In the genomic region with DNA sequence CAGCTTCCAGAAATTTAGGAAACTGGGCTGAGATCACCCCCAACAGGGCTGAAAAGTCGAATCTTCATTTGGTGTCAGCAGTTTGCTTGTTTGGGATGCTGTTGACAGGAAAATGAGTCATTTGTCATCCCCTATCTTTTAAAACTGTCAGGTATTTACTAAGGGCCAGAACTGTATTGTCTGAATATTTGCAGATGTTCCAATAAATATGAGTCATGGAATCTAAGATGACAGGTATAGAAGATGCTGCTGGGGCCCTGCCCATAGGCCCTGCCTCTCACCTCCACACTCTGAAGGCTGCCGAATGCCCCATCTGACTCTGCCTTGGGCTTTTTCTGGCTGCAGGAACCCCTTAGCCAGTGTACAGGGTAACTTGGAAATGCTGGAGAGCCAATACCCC, we compare ENCODE assay signal across 18 cellular contexts. TPM values are rescaled to one million over a fixed set of nuclear protein-coding genes. Genes with fewer than 3 reads are reported as not detected.
DNase-seq lines count a peak whose midpoint lies in the region; ATAC-seq and TF ChIP-seq lines count a peak whose summit lies in the region.
"Had no signal": no experiment of that assay in that cellular context is flagged by ENCODE, and none has a peak within 500 bp of the region (broad histone marks: within the 10 kb centered on the region; RNA-seq: fewer than 3 reads in every experiment).

No MANE protein-coding gene starts in this region.

- no peaks in the 10 kb centered on the region for H3K9me3 Mint-ChIP-seq in activated naive CD4-positive, alpha-beta T cell treated with anti-CD3 and anti-CD28 coated beads for 36 hours
- no peaks in the 10 kb centered on the region for H3K9me3 Mint-ChIP-seq in stimulated activated memory B cell treated with anti-CD40 and anti-IgM and Interleukin-4, amounts not matched to agents 10 μg/mL and 1 μg/mL and 100 μg/mL, for 72 hours
- no peaks in the 10 kb centered on the region for H3K9me3 Mint-ChIP-seq in HFFc6
- H3K9me3 Mint-ChIP-seq: immature natural killer cell had no signal

- no peaks in the 10 kb centered on the region for H3K36me3 ChIP-seq in ascending aorta
- H3K36me3 ChIP-seq: vagina had no signal

- peaks cover 10% of the 10 kb centered on the region for H3K27me3 Mint-ChIP-seq in activated naive CD4-positive, alpha-beta T cell treated with anti-CD3 and anti-CD28 coated beads for 36 hours (ENCODE audit: low read depth)
- peaks cover 28% of the 10 kb centered on the region for H3K27me3 Mint-ChIP-seq in stimulated activated memory B cell treated with anti-CD40 and anti-IgM and Interleukin-4, amounts not matched to agents 10 μg/mL and 1 μg/mL and 100 μg/mL, for 72 hours
- H3K27me3 Mint-ChIP-seq in HFFc6 (ENCODE audit: insufficient read depth): peaks cover 31% of the 10 kb centered on the region

- intact Hi-C loops in activated naive CD4-positive, alpha-beta T cell treated with anti-CD3 and anti-CD28 coated beads for 36 hours (cut with micrococcal nuclease): no loop called here
- intact Hi-C loops in ascending aorta (cut with DNase I): no loop called here

- no peaks in the 10 kb centered on the region for H3K9me3 ChIP-seq in ascending aorta
- H3K9me3 ChIP-seq: heart left ventricle, vagina had no signal

- H3K4me1 Mint-ChIP-seq in activated naive CD4-positive, alpha-beta T cell treated with anti-CD3 and anti-CD28 coated beads for 36 hours (ENCODE audit: low read depth): peaks cover 36% of the 10 kb centered on the region
- H3K4me1 Mint-ChIP-seq in stimulated activated memory B cell treated with anti-CD40 and anti-IgM and Interleukin-4, amounts not matched to agents 10 μg/mL and 1 μg/mL and 100 μg/mL, for 72 hours: peaks cover 46% of the 10 kb centered on the region
- H3K4me1 Mint-ChIP-seq in HFFc6 (ENCODE audit: low read depth): peaks cover 26% of the 10 kb centered on the region

- peak; percentile 35 for DNase-seq in activated naive CD4-positive, alpha-beta T cell treated with anti-CD3 and anti-CD28 coated beads for 36 hours
- DNase-seq in activated naive CD4-positive, alpha-beta T cell (lab: John Stamatoyannopoulos, UW): no peak
- DNase-seq in LNCaP clone FGC (ENCODE audit: low read depth) (peak; percentile 14), ascending aorta (ENCODE audit: low spot score in 2 of 2) (no peak), HFFc6 (no peak)
- DNase-seq: activated gamma-delta T cell; effector CD8-positive, alpha-beta T cell; heart left ventricle; immature natural killer cell; NCI-H1417; NCI-H2171 treated with DMSO at 0.1 percent for 48 hours; NCI-H748 treated with DMSO at 0.1 percent for 48 hours; T1000 had no signal

- no peaks in the 10 kb centered on the region for H3K36me3 Mint-ChIP-seq in activated naive CD4-positive, alpha-beta T cell treated with anti-CD3 and anti-CD28 coated beads for 36 hours (ENCODE audit: low read depth)
- H3K36me3 Mint-ChIP-seq in stimulated activated memory B cell treated with anti-CD40 and anti-IgM and Interleukin-4, amounts not matched to agents 10 μg/mL and 1 μg/mL and 100 μg/mL, for 72 hours: no peaks in the 10 kb centered on the region
- no peaks in the 10 kb centered on the region; the same call in 1 of the 2 replicates for H3K36me3 Mint-ChIP-seq in HFFc6 (ENCODE audit: low read depth)

- CTCF ChIA-PET in activated naive CD4-positive, alpha-beta T cell treated with anti-CD3 and anti-CD28 coated beads for 36 hours (lab: Charles Lee): no interaction called here

- TF ChIP-seq CTCF in LNCaP clone FGC (IDR thresholded peaks at IDR 0.05; ENCODE audit: control insufficient read depth, extremely low read depth, insufficient read depth): no peak
- no peak for TF ChIP-seq CTCF in ascending aorta (IDR thresholded peaks at IDR 0.05)
- no peak for TF ChIP-seq CTCF in HFFc6 (IDR thresholded peaks at IDR 0.05)

- H3K4me1 ChIP-seq in ascending aorta: peaks cover 5 to 44% of the 10 kb centered on the region in 2 donors

- H3K4me3 Mint-ChIP-seq in activated naive CD4-positive, alpha-beta T cell treated with anti-CD3 and anti-CD28 coated beads for 36 hours: no peak overlapping the region
- no peak overlapping the region for H3K4me3 Mint-ChIP-seq in stimulated activated memory B cell treated with anti-CD40 and anti-IgM and Interleukin-4, amounts not matched to agents 10 μg/mL and 1 μg/mL and 100 μg/mL, for 72 hours
- no peak overlapping the region for H3K4me3 Mint-ChIP-seq in HFFc6
- H3K4me3 Mint-ChIP-seq: B cell, immature natural killer cell had no signal

- ATAC-seq in stimulated activated memory B cell treated with anti-CD40 and anti-IgM and Interleukin-4, amounts not matched to agents 10 μg/mL and 1 μg/mL and 100 μg/mL, for 72 hours: peak; percentile 21
- no peak for ATAC-seq in GM18870 (IDR thresholded peaks at IDR 0.05; ENCODE audit: unreplicated experiment)
- ATAC-seq: heart left ventricle had no signal

- H3K27ac ChIP-seq in ascending aorta: peak overlapping the region; percentile 56 to 63
- H3K27ac ChIP-seq: heart left ventricle, vagina had no signal

- H3K4me3 ChIP-seq in LNCaP clone FGC (ENCODE audit: low read depth, low read length) (no peak overlapping the region), ascending aorta (no peak overlapping the region)
- H3K4me3 ChIP-seq: heart left ventricle, vagina had no signal

- no peaks in the 10 kb centered on the region for H3K27me3 ChIP-seq in ascending aorta
- H3K27me3 ChIP-seq: vagina had no signal

- H3K27ac Mint-ChIP-seq in activated naive CD4-positive, alpha-beta T cell treated with anti-CD3 and anti-CD28 coated beads for 36 hours: no peak overlapping the region
- H3K27ac Mint-ChIP-seq in stimulated activated memory B cell treated with anti-CD40 and anti-IgM and Interleukin-4, amounts not matched to agents 10 μg/mL and 1 μg/mL and 100 μg/mL, for 72 hours: peak overlapping the region; percentile 52
- no peak overlapping the region for H3K27ac Mint-ChIP-seq in HFFc6
- H3K27ac Mint-ChIP-seq: B cell had no signal

RNA-seq across cellular contexts. Expression of gene ETV7, which starts 3.9 kb away (rescaled TPM):
- total RNA-seq in activated naive CD4-positive, alpha-beta T cell treated with anti-CD3 and anti-CD28 coated beads for 36 hours: under 1 TPM; 0.67 to 0.99 TPM
- total RNA-seq in ascending aorta: not detected
- total RNA-seq in HFFc6 (2021; fragmentation: NEBNext Ultra II Directional; extraction: Animal tissue kit (Norgen Biotek cat#: 25700)): under 1 TPM in 4 of 6 experiments, not detected in 2; 0.20 to 0.32 (median 0.24) TPM

RNA-seq across cellular contexts. Expression of gene BNIP5, which starts 46.9 kb away (rescaled TPM):
- not detected for total RNA-seq in activated naive CD4-positive, alpha-beta T cell treated with anti-CD3 and anti-CD28 coated beads for 36 hours
- not detected for total RNA-seq in ascending aorta
- not detected for total RNA-seq in HFFc6 (2021; fragmentation: NEBNext Ultra II Directional; extraction: Animal tissue kit (Norgen Biotek cat#: 25700))
- total RNA-seq: heart left ventricle, liver, vagina had no signal

RNA-seq across cellular contexts. Expression of gene PXT1, which starts 59.0 kb away (rescaled TPM):
- under 1 TPM; 0.15 to 0.29 TPM for total RNA-seq in activated naive CD4-positive, alpha-beta T cell treated with anti-CD3 and anti-CD28 coated beads for 36 hours
- total RNA-seq in ascending aorta: not detected
- under 1 TPM in 3 of 6 experiments, not detected in 3; 0.09 to 0.12 (median 0.09) TPM for total RNA-seq in HFFc6 (2021; fragmentation: NEBNext Ultra II Directional; extraction: Animal tissue kit (Norgen Biotek cat#: 25700))
- total RNA-seq: liver, vagina had no signal

RNA-seq across cellular contexts. Expression of gene KCTD20, which starts 59.2 kb away (rescaled TPM):
- total RNA-seq in activated naive CD4-positive, alpha-beta T cell treated with anti-CD3 and anti-CD28 coated beads for 36 hours: 10 to 100 TPM; 30.5 to 32.8 TPM
- total RNA-seq in ascending aorta: 71.5 TPM
- 10 to 100 TPM; 53.0 to 81.7 (median 65.4) TPM for total RNA-seq in HFFc6 (2021; fragmentation: NEBNext Ultra II Directional; extraction: Animal tissue kit (Norgen Biotek cat#: 25700))

Comparison
In these comparisons a context has a peak if more than half of its experiments do, and no peak if none do; other contexts are left out.
1. DNase-seq: peak in activated naive CD4-positive, alpha-beta T cell treated with anti-CD3 and anti-CD28 coated beads for 36 hours (single experiment) and LNCaP clone FGC (single experiment); none in activated naive CD4-positive, alpha-beta T cell (0 of 4), ascending aorta (0 of 2) and HFFc6 (single experiment).